1 cellular context compared by ENCODE assay signal in genomic region chr19:18173572-18174294, GRCh38.
TF ChIP-seq lines count a peak whose summit lies in the region.

Gene IFI30, plus strand, starts transcription at chr19:18173813. Its CDS starts 29 bp downstream, at chr19:18173842.

TF ChIP-seq in GM12878, 131 proteins besides CTCF, POLR2A, EP300 and RAD21 (continued from another document and continues in another):
- TF ChIP-seq ZBTB40 (IDR thresholded peaks at IDR 0.05; ENCODE audit: borderline replicate concordance) (no peak), RCOR1 (conservative IDR thresholded peaks at IDR 0.05; ENCODE audit: low read depth, low read length) (0 out of 2 replicates have a peak, but pooled peaks have one; percentile 22), IKZF1 (conservative IDR thresholded peaks at IDR 0.05) (peak; percentile 92), USF2 (IDR thresholded peaks at IDR 0.05; ENCODE audit: borderline replicate concordance, low read depth, low read length) (peak; percentile 57), CREM (IDR thresholded peaks at IDR 0.05; ENCODE audit: low read depth) (peak; percentile 30), PRDM15 (CRISPR knock-in tag; IDR thresholded peaks at IDR 0.05) (no peak), RUNX3 (IDR thresholded peaks at IDR 0.05; ENCODE audit: low read length) (peak; percentile 4; the same call in 1 of the 2 replicates), POLR2AphosphoS2 (IDR thresholded peaks at IDR 0.05; ENCODE audit: low read depth, low read length) (peak; percentile 98), NR2C1 (IDR thresholded peaks at IDR 0.05) (0 out of 2 replicates have a peak, but pooled peaks have one; percentile 2), YY1 (IDR thresholded peaks at IDR 0.05; ENCODE audit: low read depth, low read length) (no peak; the same call in 1 of the 2 replicates), POU2F2 (IDR thresholded peaks at IDR 0.05; ENCODE audit: borderline replicate concordance, low read depth, low read length) (no peak), TARDBP (IDR thresholded peaks at IDR 0.05; ENCODE audit: borderline replicate concordance) (no peak), KLF5 (IDR thresholded peaks at IDR 0.05; ENCODE audit: partially characterized antibody) (no peak), TCF12 (IDR thresholded peaks at IDR 0.05; ENCODE audit: low read depth, low read length) (peak; percentile 84), CBFB (IDR thresholded peaks at IDR 0.05; ENCODE audit: low read depth) (peak; percentile 73), BACH1 (IDR thresholded peaks at IDR 0.05; ENCODE audit: borderline replicate concordance) (peak; percentile 20; the same call in 1 of the 2 replicates), EGR1 (IDR thresholded peaks at IDR 0.05; ENCODE audit: borderline replicate concordance in 1 of 2, low read depth in 2 of 2, low read length in 2 of 2) (no peak), RELA (IDR thresholded peaks at IDR 0.05; ENCODE audit: borderline replicate concordance, partially characterized antibody) (peak; percentile 7), BHLHE40 (IDR thresholded peaks at IDR 0.05; ENCODE audit: borderline replicate concordance in 1 of 2, low read depth in 2 of 2, low read length in 1 of 2) (peak; percentile 99 to 100), PML (IDR thresholded peaks at IDR 0.05; ENCODE audit: low read length) (peak; percentile 84; the same call in 1 of the 2 replicates), SMARCA5 (IDR thresholded peaks at IDR 0.05) (peak; percentile 80; the same call in 1 of the 2 replicates), ZBTB11 (CRISPR knock-in tag; IDR thresholded peaks at IDR 0.05) (no peak), IKZF2 (IDR thresholded peaks at IDR 0.05) (peak; percentile 36 to 44; a peak in 3 of 4 replicates), PBX3 (IDR thresholded peaks at IDR 0.05; ENCODE audit: insufficient replicate concordance, low read depth, low read length) (no peak), CEBPB (IDR thresholded peaks at IDR 0.05; ENCODE audit: borderline replicate concordance in 1 of 2, low read depth in 2 of 2, low read length in 2 of 2) (no peak), RB1 (IDR thresholded peaks at IDR 0.05; ENCODE audit: borderline replicate concordance) (no peak), ZNF687 (IDR thresholded peaks at IDR 0.05) (peak; percentile 98), RAD51 (IDR thresholded peaks at IDR 0.05) (peak; percentile 95), ETV6 (conservative IDR thresholded peaks at IDR 0.05 in 1 of 2, IDR thresholded peaks at IDR 0.05 in 1 of 2; ENCODE audit: borderline replicate concordance in 1 of 2, low read depth in 1 of 2) (no peak; a peak in 1 of 4 replicates), NKRF (conservative IDR thresholded peaks at IDR 0.05) (peak; percentile 78), E4F1 (IDR thresholded peaks at IDR 0.05; ENCODE audit: borderline replicate concordance, partially characterized antibody) (no peak), SMC3 (IDR thresholded peaks at IDR 0.05; ENCODE audit: borderline replicate concordance, low read length) (peak; percentile 0; the same call in 1 of the 2 replicates)
